Comparison of ENCODE assay signal across 8 cellular contexts in the genomic region with DNA sequence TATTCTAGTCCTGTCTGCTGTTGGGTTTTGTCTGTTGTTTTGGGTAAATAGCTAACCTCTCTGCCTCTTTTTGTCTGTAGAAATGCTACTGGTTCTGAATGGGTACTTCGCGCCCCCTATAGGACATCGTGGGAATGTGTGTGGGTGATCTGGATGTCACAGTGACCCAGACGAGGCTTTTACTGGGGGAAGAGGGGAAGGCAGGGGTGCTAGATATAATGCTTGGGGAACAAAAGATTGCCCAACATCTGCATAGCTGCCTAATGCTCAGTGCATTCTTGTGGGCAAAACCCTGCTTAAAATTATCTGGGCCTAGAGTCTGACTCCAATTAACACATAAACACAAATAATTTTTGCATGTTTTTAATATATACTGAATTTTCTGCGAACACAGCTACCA. TPM values are rescaled to one million over a fixed set of nuclear protein-coding genes. Genes with fewer than 3 reads are reported as not detected.
DNase-seq lines count a peak whose midpoint lies in the region; ATAC-seq and TF ChIP-seq lines count a peak whose summit lies in the region.

No MANE protein-coding gene starts in this region.

- no peaks in the 10 kb centered on the region for H3K36me3 Mint-ChIP-seq in nephron (ENCODE audit: low read depth)

- H3K4me3 ChIP-seq in AG04449 (ENCODE audit: low read depth, low read length) (no peak overlapping the region), epithelial cell of proximal tubule (ENCODE audit: low read depth, low read length) (no peak overlapping the region)

- CTCF ChIA-PET in AG04449 (lab: Yijun Ruan, JAX), result interaction anchor here (0.6 to 11.8 kb wide), 46 partner anchors 9 to 1047 kb away, joined by 3 to 329 read pairs (median 5); no protein-coding TSS in a partner anchor

- no peaks in the 10 kb centered on the region for H3K9me3 Mint-ChIP-seq in nephron

- peaks cover 4% of the 10 kb centered on the region for H3K27me3 Mint-ChIP-seq in nephron (ENCODE audit: low read depth)

- POLR2A ChIA-PET in AG04449 (lab: Yijun Ruan, JAX), result no interaction called here

- ATAC-seq in GM18868 (IDR thresholded peaks at IDR 0.05; ENCODE audit: unreplicated experiment), result peak; percentile 37
- peak; percentile 35 for ATAC-seq in HG03565 (IDR thresholded peaks at IDR 0.05; ENCODE audit: unreplicated experiment)

- H3K27ac Mint-ChIP-seq in nephron, result no peak overlapping the region

- TF ChIP-seq CTCF in AG04449 (IDR thresholded peaks at IDR 0.05; ENCODE audit: insufficient read depth, low read length, missing control alignments) (peak; percentile 73), epithelial cell of proximal tubule (conservative IDR thresholded peaks at IDR 0.05; ENCODE audit: low read depth, low read length) (peak; percentile 95), nephron (IDR thresholded peaks at IDR 0.05; ENCODE audit: unreplicated experiment in 3 of 3) (peak; percentile 52 to 66 (median 59))

- no peak overlapping the region for H3K4me3 Mint-ChIP-seq in nephron

- peaks cover 4% of the 10 kb centered on the region for H3K4me1 Mint-ChIP-seq in nephron

- no peak for DNase-seq in AG04449 (ENCODE audit: low read depth, low spot score)
- peak; percentile 36 for DNase-seq in NOMO-1 treated with dmso at 0.1 percent for 144 hours (lab: John Stamatoyannopoulos, UW; ENCODE audit: unreplicated experiment)
- peak in 2 of 3 experiments; percentile 31 to 32 for DNase-seq in activated CD8-positive, alpha-beta memory T cell treated with anti-CD3 and anti-CD28 coated beads for 48 hours (ENCODE audit: low read depth in 2 of 3, low spot score in 2 of 3)
- DNase-seq in epithelial cell of proximal tubule (ENCODE audit: low read depth), result no peak
- DNase-seq in stromal cell of bone marrow (ENCODE audit: low read depth), result peak; percentile 48

RNA-seq across cellular contexts. Expression of a gene that starts 57.7 kb away (rescaled TPM):
- total RNA-seq in epithelial cell of proximal tubule, result 8.5 and 10.3 TPM in 2 replicates

Comparison
In these comparisons a context has a peak if more than half of its experiments do, and no peak if none do; other contexts are left out.
1. DNase-seq: peak in NOMO-1 treated with dmso at 0.1 percent for 144 hours (single experiment), activated CD8-positive, alpha-beta memory T cell treated with anti-CD3 and anti-CD28 coated beads for 48 hours (2 of 3) and stromal cell of bone marrow (single experiment); none in AG04449 (single experiment) and epithelial cell of proximal tubule (single experiment).
2. Peak in every context shown above with its lines, with median percentiles within 50 percentile points of each other: CTCF ChIP-seq.